ENCODE assay signal across 25 cellular contexts in the genomic region with DNA sequence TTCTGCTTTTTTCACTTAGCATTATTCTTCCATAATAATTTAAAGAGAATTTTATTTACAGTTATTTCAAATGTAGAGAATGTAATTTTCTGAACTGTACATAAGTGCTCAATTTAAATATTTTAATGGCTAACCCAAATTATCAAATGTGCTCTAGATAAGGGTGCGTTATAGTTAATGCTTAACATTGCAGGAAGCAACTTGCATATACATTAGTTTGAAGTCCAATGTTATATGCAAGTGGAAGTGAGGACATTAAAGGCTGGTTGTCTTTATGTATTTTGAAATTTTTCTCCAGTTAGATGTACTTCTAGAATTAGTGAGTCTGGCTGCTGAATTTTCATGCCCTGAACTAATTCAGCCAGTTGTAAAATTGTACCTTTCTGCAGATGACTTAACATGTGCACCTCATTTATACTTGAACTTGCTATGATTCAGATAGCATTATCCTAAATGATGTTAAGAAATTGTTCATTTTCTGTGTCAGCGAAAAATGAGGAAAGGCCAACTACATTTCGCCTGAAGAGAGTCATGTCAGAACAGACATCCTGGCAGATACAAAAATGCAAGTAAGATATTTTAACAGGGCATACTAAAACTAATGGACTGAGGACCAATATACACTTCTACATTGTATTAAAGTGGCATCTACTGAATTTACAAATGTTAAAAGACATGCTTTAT. TPM values are rescaled to one million over a fixed set of nuclear protein-coding genes. Genes with fewer than 3 reads are reported as not detected.
DNase-seq lines count a peak whose midpoint lies in the region; ATAC-seq, FAIRE-seq and TF ChIP-seq lines count a peak whose summit lies in the region.
"Had no signal": no experiment of that assay in that cellular context is flagged by ENCODE, and none has a peak within 500 bp of the region (broad histone marks: within the 10 kb centered on the region; RNA-seq: fewer than 3 reads in every experiment).

No MANE protein-coding gene starts in this region.

- H3K9me3 Mint-ChIP-seq in activated T-cell treated with anti-CD3 and anti-CD28 coated beads, Interleukin-2, amount 50 U/mL, for 72 hours = no peaks in the 10 kb centered on the region
- H3K9me3 Mint-ChIP-seq: GM23338 had no signal

- peak overlapping the region in 1 of 2 donors; percentile 41 for H3K27ac ChIP-seq in small intestine (ENCODE audit: low read depth in 1 of 2, low read length in 1 of 2)
- H3K27ac ChIP-seq: 22Rv1, BLaER1 had no signal

- H3K4me3 ChIP-seq in epithelial cell of esophagus (ENCODE audit: low read length) = no peak overlapping the region
- no peak overlapping the region for H3K4me3 ChIP-seq in small intestine (ENCODE audit: low read depth in 1 of 2, low read length in 2 of 2)
- H3K4me3 ChIP-seq: BLaER1, GM12878, GM23338 had no signal

- FAIRE-seq in islet of Langerhans (lab: Jason Lieb, UNC) = peak; percentile 41
- no peak for FAIRE-seq in small intestine (lab: Jason Lieb, UNC)
- FAIRE-seq: GM12878, H54, HTR-8/SVneo had no signal

- no peak overlapping the region for H3K4me3 Mint-ChIP-seq in activated T-cell treated with anti-CD3 and anti-CD28 coated beads, Interleukin-2, amount 50 U/mL, for 72 hours
- H3K4me3 Mint-ChIP-seq: CD14-positive monocyte; CD4-positive, alpha-beta memory T cell; GM23338; HFFc6 had no signal

- peaks cover 24% of the 10 kb centered on the region for H3K4me1 Mint-ChIP-seq in activated T-cell treated with anti-CD3 and anti-CD28 coated beads, Interleukin-2, amount 50 U/mL, for 72 hours (ENCODE audit: low read depth)
- H3K4me1 Mint-ChIP-seq: GM23338 had no signal

- H3K27me3 Mint-ChIP-seq in activated T-cell treated with anti-CD3 and anti-CD28 coated beads, Interleukin-2, amount 50 U/mL, for 72 hours (ENCODE audit: low read depth) = peaks cover 22% of the 10 kb centered on the region
- H3K27me3 Mint-ChIP-seq: CD4-positive, alpha-beta memory T cell had no signal

- no peak for ATAC-seq in activated T-cell treated with anti-CD3 and anti-CD28 coated beads, Interleukin-2, amount 50 U/mL, for 72 hours (replicated peaks in 1 of 2)
- ATAC-seq in GM18867 (IDR thresholded peaks at IDR 0.05; ENCODE audit: unreplicated experiment) = no peak
- ATAC-seq in HG03342 (IDR thresholded peaks at IDR 0.05; ENCODE audit: unreplicated experiment) = no peak
- ATAC-seq: GM12878, GM23338 had no signal

- no peaks in the 10 kb centered on the region for H3K36me3 ChIP-seq in small intestine (ENCODE audit: control insufficient read depth in 2 of 2, insufficient read depth in 2 of 2, low read length in 2 of 2)
- H3K36me3 ChIP-seq: BLaER1 had no signal

- peaks cover 2 to 5% of the 10 kb centered on the region in 2 donors for H3K4me1 ChIP-seq in small intestine (ENCODE audit: control insufficient read depth in 2 of 2, insufficient read depth in 1 of 2, low read depth in 1 of 2, low read length in 1 of 2)
- H3K4me1 ChIP-seq: BLaER1 had no signal

- no peaks in the 10 kb centered on the region for H3K9me3 ChIP-seq in small intestine (ENCODE audit: control insufficient read depth, low read depth)
- H3K9me3 ChIP-seq: BLaER1 had no signal

- peaks cover 0 to 1% of the 10 kb centered on the region in 2 donors for H3K36me3 Mint-ChIP-seq in activated T-cell treated with anti-CD3 and anti-CD28 coated beads, Interleukin-2, amount 50 U/mL, for 72 hours (ENCODE audit: insufficient read depth in 2 of 2)
- H3K36me3 Mint-ChIP-seq: CD14-positive monocyte; CD4-positive, alpha-beta memory T cell had no signal

- WGBS in small intestine, 3 donors = 31 to 65% (median 55%) methylated on average over 3 of the region's 3 CpGs

- DNase-seq in activated T-cell treated with anti-CD3 and anti-CD28 coated beads, Interleukin-2, amount 50 U/mL, for 72 hours = no peak
- no peak for DNase-seq in activated T-cell treated with anti-CD3 and anti-CD28 coated beads, Interleukin-2, amount 50 U/mL, for 48 hours
- DNase-seq in epithelial cell of esophagus (ENCODE audit: low read depth) (peak; percentile 59), small intestine (peak; percentile 59), COR-L47 (lab: John Stamatoyannopoulos, UW) (no peak)
- DNase-seq: Calu3; CD4-positive, alpha-beta memory T cell; DMS 273 treated with DMSO at 0.1 percent for 48 hours; DMS53; DND-41; EL; HCEC 1CT; HFFc6; IMR-90 had no signal

- H3K27ac Mint-ChIP-seq in activated T-cell treated with anti-CD3 and anti-CD28 coated beads, Interleukin-2, amount 50 U/mL, for 72 hours = peak overlapping the region; percentile 55
- H3K27ac Mint-ChIP-seq: CD14-positive monocyte; CD4-positive, alpha-beta memory T cell; GM23338; HFFc6 had no signal

- no peak for TF ChIP-seq CTCF in epithelial cell of esophagus (IDR thresholded peaks at IDR 0.05; ENCODE audit: insufficient read depth, low read depth, low read length, missing control alignments)

- no peaks in the 10 kb centered on the region for H3K27me3 ChIP-seq in small intestine (ENCODE audit: control insufficient read depth in 2 of 2, insufficient read depth in 2 of 2, low read length in 2 of 2)
- H3K27me3 ChIP-seq: BLaER1 had no signal

RNA-seq across cellular contexts. Expression of a gene that starts 59.2 kb away (rescaled TPM):
- total RNA-seq in activated T-cell treated with anti-CD3 and anti-CD28 coated beads, Interleukin-2, amount 50 U/mL, for 72 hours = under 1 TPM; 0.19 to 0.39 TPM
- 1 to 10 TPM; 1.9 to 4.5 (median 3.6) TPM for polyA plus RNA-seq in small intestine
- total RNA-seq: G401 had no signal
- polyA plus RNA-seq: CD14-positive monocyte had no signal

Comparison
In these comparisons a context has a peak if more than half of its experiments do, and no peak if none do; other contexts are left out.
1. DNase-seq: peak in epithelial cell of esophagus (single experiment) and small intestine (single experiment); none in activated T-cell treated with anti-CD3 and anti-CD28 coated beads, Interleukin-2, amount 50 U/mL, for 72 hours (0 of 2), activated T-cell treated with anti-CD3 and anti-CD28 coated beads, Interleukin-2, amount 50 U/mL, for 48 hours (0 of 2) and COR-L47 (single experiment).